Comparison of ENCODE assay signal across 1 cellular context in genomic region chr19:3154957-3155736, GRCh38.
TF ChIP-seq lines count a peak whose summit lies in the region.

No MANE protein-coding gene starts in this region.

TF ChIP-seq in PFSK-1, 5 proteins besides CTCF, POLR2A, EP300 and RAD21:
- TF ChIP-seq, protein P1, sequence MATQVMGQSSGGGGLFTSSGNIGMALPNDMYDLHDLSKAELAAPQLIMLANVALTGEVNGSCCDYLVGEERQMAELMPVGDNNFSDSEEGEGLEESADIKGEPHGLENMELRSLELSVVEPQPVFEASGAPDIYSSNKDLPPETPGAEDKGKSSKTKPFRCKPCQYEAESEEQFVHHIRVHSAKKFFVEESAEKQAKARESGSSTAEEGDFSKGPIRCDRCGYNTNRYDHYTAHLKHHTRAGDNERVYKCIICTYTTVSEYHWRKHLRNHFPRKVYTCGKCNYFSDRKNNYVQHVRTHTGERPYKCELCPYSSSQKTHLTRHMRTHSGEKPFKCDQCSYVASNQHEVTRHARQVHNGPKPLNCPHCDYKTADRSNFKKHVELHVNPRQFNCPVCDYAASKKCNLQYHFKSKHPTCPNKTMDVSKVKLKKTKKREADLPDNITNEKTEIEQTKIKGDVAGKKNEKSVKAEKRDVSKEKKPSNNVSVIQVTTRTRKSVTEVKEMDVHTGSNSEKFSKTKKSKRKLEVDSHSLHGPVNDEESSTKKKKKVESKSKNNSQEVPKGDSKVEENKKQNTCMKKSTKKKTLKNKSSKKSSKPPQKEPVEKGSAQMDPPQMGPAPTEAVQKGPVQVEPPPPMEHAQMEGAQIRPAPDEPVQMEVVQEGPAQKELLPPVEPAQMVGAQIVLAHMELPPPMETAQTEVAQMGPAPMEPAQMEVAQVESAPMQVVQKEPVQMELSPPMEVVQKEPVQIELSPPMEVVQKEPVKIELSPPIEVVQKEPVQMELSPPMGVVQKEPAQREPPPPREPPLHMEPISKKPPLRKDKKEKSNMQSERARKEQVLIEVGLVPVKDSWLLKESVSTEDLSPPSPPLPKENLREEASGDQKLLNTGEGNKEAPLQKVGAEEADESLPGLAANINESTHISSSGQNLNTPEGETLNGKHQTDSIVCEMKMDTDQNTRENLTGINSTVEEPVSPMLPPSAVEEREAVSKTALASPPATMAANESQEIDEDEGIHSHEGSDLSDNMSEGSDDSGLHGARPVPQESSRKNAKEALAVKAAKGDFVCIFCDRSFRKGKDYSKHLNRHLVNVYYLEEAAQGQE (IDR thresholded peaks at IDR 0.05; ENCODE audit: insufficient read depth in 1 of 2, low read depth in 2 of 2, low read length in 2 of 2) = peak in 1 of 2 experiments; percentile 67; a peak in 1 of 4 replicates
- TF ChIP-seq POLR2AphosphoS5 (IDR thresholded peaks at IDR 0.05; ENCODE audit: low read depth, low read length) = no peak
- peak; percentile 69 for TF ChIP-seq FOXP2 (optimal IDR thresholded peaks at IDR 0.05; ENCODE audit: borderline replicate concordance, extremely low read depth, extremely low read length, insufficient read depth)
- TF ChIP-seq SIN3A (IDR thresholded peaks at IDR 0.05; ENCODE audit: borderline replicate concordance, insufficient read depth, low read length) = 0 out of 2 replicates have a peak, but pooled peaks have one; percentile 71
TF ChIP-seq in PFSK-1: peak in this region for 3.
